1 cellular context compared by ENCODE assay signal in the genomic region with DNA sequence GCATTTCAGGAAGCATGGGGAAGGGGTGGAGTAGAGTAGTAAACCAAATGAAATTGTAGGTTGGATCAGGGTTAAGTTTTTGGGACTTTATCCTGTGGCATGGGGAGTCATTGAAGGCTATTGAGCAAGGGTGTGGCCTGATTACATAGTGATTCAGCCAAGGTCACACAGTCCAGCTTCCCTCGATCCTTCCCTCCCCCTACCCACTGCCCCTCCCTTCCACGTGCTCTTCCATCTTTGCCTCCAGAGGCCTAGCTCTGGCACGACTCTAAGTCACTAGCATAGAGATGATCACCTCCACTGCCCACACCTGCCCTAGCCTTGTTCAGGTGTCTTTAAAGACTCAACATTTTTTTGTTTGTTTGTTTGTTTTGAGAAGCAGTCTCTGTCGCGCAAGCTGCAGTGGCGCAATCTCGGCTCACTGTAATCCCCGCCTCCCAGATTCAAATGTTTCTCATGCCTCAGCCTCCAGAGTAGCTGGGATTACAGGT.
TF ChIP-seq lines count a peak whose summit lies in the region.

No MANE protein-coding gene starts in this region.

TF ChIP-seq in K562, 482 proteins besides CTCF, POLR2A, EP300 and RAD21 (continued from another document and continues in another):
- TF ChIP-seq, protein P1, sequence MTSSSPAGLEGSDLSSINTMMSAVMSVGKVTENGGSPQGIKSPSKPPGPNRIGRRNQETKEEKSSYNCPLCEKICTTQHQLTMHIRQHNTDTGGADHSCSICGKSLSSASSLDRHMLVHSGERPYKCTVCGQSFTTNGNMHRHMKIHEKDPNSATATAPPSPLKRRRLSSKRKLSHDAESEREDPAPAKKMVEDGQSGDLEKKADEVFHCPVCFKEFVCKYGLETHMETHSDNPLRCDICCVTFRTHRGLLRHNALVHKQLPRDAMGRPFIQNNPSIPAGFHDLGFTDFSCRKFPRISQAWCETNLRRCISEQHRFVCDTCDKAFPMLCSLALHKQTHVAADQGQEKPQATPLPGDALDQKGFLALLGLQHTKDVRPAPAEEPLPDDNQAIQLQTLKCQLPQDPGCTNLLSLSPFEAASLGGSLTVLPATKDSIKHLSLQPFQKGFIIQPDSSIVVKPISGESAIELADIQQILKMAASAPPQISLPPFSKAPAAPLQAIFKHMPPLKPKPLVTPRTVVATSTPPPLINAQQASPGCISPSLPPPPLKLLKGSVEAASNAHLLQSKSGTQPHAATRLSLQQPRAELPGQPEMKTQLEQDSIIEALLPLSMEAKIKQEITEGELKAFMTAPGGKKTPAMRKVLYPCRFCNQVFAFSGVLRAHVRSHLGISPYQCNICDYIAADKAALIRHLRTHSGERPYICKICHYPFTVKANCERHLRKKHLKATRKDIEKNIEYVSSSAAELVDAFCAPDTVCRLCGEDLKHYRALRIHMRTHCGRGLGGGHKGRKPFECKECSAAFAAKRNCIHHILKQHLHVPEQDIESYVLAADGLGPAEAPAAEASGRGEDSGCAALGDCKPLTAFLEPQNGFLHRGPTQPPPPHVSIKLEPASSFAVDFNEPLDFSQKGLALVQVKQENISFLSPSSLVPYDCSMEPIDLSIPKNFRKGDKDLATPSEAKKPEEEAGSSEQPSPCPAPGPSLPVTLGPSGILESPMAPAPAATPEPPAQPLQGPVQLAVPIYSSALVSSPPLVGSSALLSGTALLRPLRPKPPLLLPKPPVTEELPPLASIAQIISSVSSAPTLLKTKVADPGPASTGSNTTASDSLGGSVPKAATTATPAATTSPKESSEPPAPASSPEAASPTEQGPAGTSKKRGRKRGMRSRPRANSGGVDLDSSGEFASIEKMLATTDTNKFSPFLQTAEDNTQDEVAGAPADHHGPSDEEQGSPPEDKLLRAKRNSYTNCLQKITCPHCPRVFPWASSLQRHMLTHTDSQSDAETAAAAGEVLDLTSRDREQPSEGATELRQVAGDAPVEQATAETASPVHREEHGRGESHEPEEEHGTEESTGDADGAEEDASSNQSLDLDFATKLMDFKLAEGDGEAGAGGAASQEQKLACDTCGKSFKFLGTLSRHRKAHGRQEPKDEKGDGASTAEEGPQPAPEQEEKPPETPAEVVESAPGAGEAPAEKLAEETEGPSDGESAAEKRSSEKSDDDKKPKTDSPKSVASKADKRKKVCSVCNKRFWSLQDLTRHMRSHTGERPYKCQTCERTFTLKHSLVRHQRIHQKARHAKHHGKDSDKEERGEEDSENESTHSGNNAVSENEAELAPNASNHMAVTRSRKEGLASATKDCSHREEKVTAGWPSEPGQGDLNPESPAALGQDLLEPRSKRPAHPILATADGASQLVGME (CRISPR knock-in tag; IDR thresholded peaks at IDR 0.05), result no peak
- TF ChIP-seq NFIX (CRISPR knock-in tag; IDR thresholded peaks at IDR 0.05; ENCODE audit: low read depth) (no peak), POLR3G (IDR thresholded peaks at IDR 0.05; ENCODE audit: extremely low read depth, insufficient read length, insufficient replicate concordance) (no peak), ELF4 (CRISPR knock-in tag; IDR thresholded peaks at IDR 0.05) (no peak), COPS2 (conservative IDR thresholded peaks at IDR 0.05) (no peak), ZFPM2 (CRISPR knock-in tag; IDR thresholded peaks at IDR 0.05) (no peak), BCOR (IDR thresholded peaks at IDR 0.05) (0 out of 2 replicates have a peak, but pooled peaks have one; percentile 28), ADNP (tag; IDR thresholded peaks at IDR 0.05) (0 out of 2 replicates have a peak, but pooled peaks have one; percentile 30), ZFP36 (IDR thresholded peaks at IDR 0.05; ENCODE audit: low read depth, low read length, partially characterized antibody) (peak; percentile 68), ESRRA (IDR thresholded peaks at IDR 0.05; ENCODE audit: borderline replicate concordance, low read depth) (peak; percentile 77; the same call in 1 of the 2 replicates), MTA3 (IDR thresholded peaks at IDR 0.05; ENCODE audit: borderline replicate concordance) (no peak), C11orf30 (IDR thresholded peaks at IDR 0.05; ENCODE audit: low read depth) (no peak), SMARCE1 (IDR thresholded peaks at IDR 0.05) (peak; percentile 9; the same call in 1 of the 2 replicates), ZBTB7A (IDR thresholded peaks at IDR 0.05; ENCODE audit: borderline replicate concordance, control insufficient read depth, low read depth, low read length) (no peak), KDM1A (IDR thresholded peaks at IDR 0.05) (peak; percentile 76 to 86), ZFX (CRISPR knock-in tag; IDR thresholded peaks at IDR 0.05) (peak; percentile 73), DNMT1 (IDR thresholded peaks at IDR 0.05) (no peak), RB1 (IDR thresholded peaks at IDR 0.05; ENCODE audit: low read depth) (no peak), NCOA1 (IDR thresholded peaks at IDR 0.05; ENCODE audit: low read depth) (no peak), HDAC6 (IDR thresholded peaks at IDR 0.05; ENCODE audit: low read depth, low read length) (no peak), ZNF347 (CRISPR knock-in tag; IDR thresholded peaks at IDR 0.05; ENCODE audit: low read depth) (no peak), CEBPG (CRISPR knock-in tag; IDR thresholded peaks at IDR 0.05) (peak; percentile 67; the same call in 1 of the 2 replicates), CEBPG (tag; conservative IDR thresholded peaks at IDR 0.05 in 1 of 2, IDR thresholded peaks at IDR 0.05 in 1 of 2) (peak; percentile 62 to 80), TEAD4 (IDR thresholded peaks at IDR 0.05; ENCODE audit: low read length) (no peak), TEAD4 (CRISPR knock-in tag; IDR thresholded peaks at IDR 0.05; ENCODE audit: borderline replicate concordance) (no peak), CREM (IDR thresholded peaks at IDR 0.05; ENCODE audit: low read depth) (no peak)
- TF ChIP-seq, protein P2, sequence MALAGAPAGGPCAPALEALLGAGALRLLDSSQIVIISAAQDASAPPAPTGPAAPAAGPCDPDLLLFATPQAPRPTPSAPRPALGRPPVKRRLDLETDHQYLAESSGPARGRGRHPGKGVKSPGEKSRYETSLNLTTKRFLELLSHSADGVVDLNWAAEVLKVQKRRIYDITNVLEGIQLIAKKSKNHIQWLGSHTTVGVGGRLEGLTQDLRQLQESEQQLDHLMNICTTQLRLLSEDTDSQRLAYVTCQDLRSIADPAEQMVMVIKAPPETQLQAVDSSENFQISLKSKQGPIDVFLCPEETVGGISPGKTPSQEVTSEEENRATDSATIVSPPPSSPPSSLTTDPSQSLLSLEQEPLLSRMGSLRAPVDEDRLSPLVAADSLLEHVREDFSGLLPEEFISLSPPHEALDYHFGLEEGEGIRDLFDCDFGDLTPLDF (CRISPR knock-in tag; IDR thresholded peaks at IDR 0.05), result no peak
- TF ChIP-seq, protein P3, sequence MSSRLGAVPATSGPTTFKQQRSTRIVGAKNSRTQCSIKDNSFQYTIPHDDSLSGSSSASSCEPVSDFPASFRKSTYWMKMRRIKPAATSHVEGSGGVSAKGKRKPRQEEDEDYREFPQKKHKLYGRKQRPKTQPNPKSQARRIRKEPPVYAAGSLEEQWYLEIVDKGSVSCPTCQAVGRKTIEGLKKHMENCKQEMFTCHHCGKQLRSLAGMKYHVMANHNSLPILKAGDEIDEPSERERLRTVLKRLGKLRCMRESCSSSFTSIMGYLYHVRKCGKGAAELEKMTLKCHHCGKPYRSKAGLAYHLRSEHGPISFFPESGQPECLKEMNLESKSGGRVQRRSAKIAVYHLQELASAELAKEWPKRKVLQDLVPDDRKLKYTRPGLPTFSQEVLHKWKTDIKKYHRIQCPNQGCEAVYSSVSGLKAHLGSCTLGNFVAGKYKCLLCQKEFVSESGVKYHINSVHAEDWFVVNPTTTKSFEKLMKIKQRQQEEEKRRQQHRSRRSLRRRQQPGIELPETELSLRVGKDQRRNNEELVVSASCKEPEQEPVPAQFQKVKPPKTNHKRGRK (tag; IDR thresholded peaks at IDR 0.05), result no peak
- TF ChIP-seq, protein P4, sequence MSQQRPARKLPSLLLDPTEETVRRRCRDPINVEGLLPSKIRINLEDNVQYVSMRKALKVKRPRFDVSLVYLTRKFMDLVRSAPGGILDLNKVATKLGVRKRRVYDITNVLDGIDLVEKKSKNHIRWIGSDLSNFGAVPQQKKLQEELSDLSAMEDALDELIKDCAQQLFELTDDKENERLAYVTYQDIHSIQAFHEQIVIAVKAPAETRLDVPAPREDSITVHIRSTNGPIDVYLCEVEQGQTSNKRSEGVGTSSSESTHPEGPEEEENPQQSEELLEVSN (IDR thresholded peaks at IDR 0.05; ENCODE audit: borderline replicate concordance in 1 of 2, extremely low read depth in 1 of 2, insufficient read depth in 1 of 2, insufficient read length in 1 of 2, low read depth in 1 of 2, low read length in 1 of 2, poor library complexity in 1 of 2, severe bottlenecking in 1 of 2), result peak; percentile 29 to 36
- TF ChIP-seq, protein P5, sequence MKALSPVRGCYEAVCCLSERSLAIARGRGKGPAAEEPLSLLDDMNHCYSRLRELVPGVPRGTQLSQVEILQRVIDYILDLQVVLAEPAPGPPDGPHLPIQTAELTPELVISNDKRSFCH (CRISPR knock-in tag; IDR thresholded peaks at IDR 0.05), result no peak
- TF ChIP-seq, protein P5 (tag; IDR thresholded peaks at IDR 0.05), result no peak
- TF ChIP-seq, protein P6, sequence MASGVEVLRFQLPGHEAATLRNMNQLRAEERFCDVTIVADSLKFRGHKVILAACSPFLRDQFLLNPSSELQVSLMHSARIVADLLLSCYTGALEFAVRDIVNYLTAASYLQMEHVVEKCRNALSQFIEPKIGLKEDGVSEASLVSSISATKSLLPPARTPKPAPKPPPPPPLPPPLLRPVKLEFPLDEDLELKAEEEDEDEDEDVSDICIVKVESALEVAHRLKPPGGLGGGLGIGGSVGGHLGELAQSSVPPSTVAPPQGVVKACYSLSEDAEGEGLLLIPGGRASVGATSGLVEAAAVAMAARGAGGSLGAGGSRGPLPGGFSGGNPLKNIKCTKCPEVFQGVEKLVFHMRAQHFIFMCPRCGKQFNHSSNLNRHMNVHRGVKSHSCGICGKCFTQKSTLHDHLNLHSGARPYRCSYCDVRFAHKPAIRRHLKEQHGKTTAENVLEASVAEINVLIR (CRISPR knock-in tag; IDR thresholded peaks at IDR 0.05), result no peak
- TF ChIP-seq, protein P7, sequence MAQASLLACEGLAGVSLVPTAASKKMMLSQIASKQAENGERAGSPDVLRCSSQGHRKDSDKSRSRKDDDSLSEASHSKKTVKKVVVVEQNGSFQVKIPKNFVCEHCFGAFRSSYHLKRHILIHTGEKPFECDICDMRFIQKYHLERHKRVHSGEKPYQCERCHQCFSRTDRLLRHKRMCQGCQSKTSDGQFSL (CRISPR knock-in tag; IDR thresholded peaks at IDR 0.05), result no peak
- TF ChIP-seq, protein P7 (tag; IDR thresholded peaks at IDR 0.05), result no peak
- TF ChIP-seq, protein P8, sequence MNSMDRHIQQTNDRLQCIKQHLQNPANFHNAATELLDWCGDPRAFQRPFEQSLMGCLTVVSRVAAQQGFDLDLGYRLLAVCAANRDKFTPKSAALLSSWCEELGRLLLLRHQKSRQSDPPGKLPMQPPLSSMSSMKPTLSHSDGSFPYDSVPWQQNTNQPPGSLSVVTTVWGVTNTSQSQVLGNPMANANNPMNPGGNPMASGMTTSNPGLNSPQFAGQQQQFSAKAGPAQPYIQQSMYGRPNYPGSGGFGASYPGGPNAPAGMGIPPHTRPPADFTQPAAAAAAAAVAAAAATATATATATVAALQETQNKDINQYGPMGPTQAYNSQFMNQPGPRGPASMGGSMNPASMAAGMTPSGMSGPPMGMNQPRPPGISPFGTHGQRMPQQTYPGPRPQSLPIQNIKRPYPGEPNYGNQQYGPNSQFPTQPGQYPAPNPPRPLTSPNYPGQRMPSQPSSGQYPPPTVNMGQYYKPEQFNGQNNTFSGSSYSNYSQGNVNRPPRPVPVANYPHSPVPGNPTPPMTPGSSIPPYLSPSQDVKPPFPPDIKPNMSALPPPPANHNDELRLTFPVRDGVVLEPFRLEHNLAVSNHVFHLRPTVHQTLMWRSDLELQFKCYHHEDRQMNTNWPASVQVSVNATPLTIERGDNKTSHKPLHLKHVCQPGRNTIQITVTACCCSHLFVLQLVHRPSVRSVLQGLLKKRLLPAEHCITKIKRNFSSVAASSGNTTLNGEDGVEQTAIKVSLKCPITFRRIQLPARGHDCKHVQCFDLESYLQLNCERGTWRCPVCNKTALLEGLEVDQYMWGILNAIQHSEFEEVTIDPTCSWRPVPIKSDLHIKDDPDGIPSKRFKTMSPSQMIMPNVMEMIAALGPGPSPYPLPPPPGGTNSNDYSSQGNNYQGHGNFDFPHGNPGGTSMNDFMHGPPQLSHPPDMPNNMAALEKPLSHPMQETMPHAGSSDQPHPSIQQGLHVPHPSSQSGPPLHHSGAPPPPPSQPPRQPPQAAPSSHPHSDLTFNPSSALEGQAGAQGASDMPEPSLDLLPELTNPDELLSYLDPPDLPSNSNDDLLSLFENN (IDR thresholded peaks at IDR 0.05; ENCODE audit: low read depth in 2 of 2, low read length in 2 of 2), result no peak
- TF ChIP-seq, protein P9, sequence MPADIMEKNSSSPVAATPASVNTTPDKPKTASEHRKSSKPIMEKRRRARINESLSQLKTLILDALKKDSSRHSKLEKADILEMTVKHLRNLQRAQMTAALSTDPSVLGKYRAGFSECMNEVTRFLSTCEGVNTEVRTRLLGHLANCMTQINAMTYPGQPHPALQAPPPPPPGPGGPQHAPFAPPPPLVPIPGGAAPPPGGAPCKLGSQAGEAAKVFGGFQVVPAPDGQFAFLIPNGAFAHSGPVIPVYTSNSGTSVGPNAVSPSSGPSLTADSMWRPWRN (IDR thresholded peaks at IDR 0.05; ENCODE audit: low read depth), result 0 out of 2 replicates have a peak, but pooled peaks have one; percentile 11
- TF ChIP-seq, protein P10, sequence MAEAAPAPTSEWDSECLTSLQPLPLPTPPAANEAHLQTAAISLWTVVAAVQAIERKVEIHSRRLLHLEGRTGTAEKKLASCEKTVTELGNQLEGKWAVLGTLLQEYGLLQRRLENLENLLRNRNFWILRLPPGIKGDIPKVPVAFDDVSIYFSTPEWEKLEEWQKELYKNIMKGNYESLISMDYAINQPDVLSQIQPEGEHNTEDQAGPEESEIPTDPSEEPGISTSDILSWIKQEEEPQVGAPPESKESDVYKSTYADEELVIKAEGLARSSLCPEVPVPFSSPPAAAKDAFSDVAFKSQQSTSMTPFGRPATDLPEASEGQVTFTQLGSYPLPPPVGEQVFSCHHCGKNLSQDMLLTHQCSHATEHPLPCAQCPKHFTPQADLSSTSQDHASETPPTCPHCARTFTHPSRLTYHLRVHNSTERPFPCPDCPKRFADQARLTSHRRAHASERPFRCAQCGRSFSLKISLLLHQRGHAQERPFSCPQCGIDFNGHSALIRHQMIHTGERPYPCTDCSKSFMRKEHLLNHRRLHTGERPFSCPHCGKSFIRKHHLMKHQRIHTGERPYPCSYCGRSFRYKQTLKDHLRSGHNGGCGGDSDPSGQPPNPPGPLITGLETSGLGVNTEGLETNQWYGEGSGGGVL (CRISPR knock-in tag; IDR thresholded peaks at IDR 0.05), result no peak
- TF ChIP-seq, protein P11, sequence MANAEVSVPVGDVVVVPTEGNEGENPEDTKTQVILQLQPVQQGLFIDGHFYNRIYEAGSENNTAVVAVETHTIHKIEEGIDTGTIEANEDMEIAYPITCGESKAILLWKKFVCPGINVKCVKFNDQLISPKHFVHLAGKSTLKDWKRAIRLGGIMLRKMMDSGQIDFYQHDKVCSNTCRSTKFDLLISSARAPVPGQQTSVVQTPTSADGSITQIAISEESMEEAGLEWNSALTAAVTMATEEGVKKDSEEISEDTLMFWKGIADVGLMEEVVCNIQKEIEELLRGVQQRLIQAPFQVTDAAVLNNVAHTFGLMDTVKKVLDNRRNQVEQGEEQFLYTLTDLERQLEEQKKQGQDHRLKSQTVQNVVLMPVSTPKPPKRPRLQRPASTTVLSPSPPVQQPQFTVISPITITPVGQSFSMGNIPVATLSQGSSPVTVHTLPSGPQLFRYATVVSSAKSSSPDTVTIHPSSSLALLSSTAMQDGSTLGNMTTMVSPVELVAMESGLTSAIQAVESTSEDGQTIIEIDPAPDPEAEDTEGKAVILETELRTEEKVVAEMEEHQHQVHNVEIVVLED (CRISPR knock-in tag; IDR thresholded peaks at IDR 0.05), result no peak
